Comparison of ENCODE assay signal across 9 cellular contexts in the genomic region with DNA sequence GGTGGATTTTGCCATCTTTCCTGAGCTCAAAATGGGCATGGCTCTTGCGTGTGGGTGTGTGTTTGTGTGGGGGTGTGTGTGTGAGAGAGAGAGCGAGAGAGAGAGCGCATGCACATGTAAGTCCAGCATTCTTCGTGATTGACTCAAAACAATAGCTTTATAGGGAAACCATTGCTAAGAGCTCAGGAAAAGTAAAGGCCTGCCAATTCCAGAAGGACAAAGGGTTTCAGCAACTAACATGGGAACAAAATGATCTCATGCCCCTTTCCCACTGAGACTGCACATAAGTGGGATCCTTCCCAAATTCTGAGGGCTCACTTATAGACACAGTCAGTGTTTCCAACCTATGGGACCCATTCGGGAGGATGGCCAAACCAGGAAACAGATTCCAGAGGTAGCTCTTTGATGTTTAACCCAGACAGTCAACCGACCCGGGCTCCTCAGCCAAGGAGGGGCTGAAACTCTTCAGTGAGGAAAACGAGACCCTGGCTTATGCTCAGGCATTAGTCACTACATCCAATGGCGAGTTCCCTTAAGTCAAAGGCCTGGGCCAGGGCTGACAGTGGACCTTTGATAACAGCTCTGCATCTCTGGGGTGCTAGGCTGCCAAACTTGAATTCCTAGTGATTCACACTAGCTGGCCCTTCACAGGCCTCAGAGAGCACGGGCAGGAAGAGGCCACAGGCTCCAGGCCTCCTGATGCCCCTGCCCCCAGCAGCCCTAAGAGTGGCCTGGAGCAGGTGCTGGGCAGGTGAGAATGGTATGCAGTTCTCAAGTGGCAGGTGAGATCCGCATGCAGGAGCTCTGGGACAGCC.
DNase-seq lines count a peak whose midpoint lies in the region; ATAC-seq, FAIRE-seq and TF ChIP-seq lines count a peak whose summit lies in the region.
"Had no signal": no experiment of that assay in that cellular context is flagged by ENCODE, and none has a peak within 500 bp of the region (broad histone marks: within the 10 kb centered on the region; RNA-seq: fewer than 3 reads in every experiment).

No MANE protein-coding gene starts in this region.

- no peaks in the 10 kb centered on the region for H3K27me3 ChIP-seq in lower lobe of right lung (ENCODE audit: low read depth)
- H3K27me3 ChIP-seq in thoracic aorta (replicated peaks; ENCODE audit: insufficient read depth): no peaks in the 10 kb centered on the region

- FAIRE-seq in GM12891 (lab: Jason Lieb, UNC): no peak

- no peaks in the 10 kb centered on the region for H3K9me3 ChIP-seq in lower lobe of right lung
- H3K9me3 ChIP-seq in thoracic aorta: no peaks in the 10 kb centered on the region

- TF ChIP-seq POLR2A in GM12891 (IDR thresholded peaks at IDR 0.05; ENCODE audit: low read depth, low read length): no peak

- peak overlapping the region; percentile 70 to 92 for H3K27ac ChIP-seq in coronary artery
- peak overlapping the region; percentile 33 for H3K27ac ChIP-seq in lower lobe of right lung
- H3K27ac ChIP-seq in thoracic aorta: peak overlapping the region; percentile 88 to 99

- no peaks in the 10 kb centered on the region for H3K36me3 ChIP-seq in lower lobe of right lung
- no peaks in the 10 kb centered on the region for H3K36me3 ChIP-seq in thoracic aorta

- peaks cover 19% of the 10 kb centered on the region for H3K4me1 ChIP-seq in lower lobe of right lung
- H3K4me1 ChIP-seq in thoracic aorta (ENCODE audit: control insufficient read depth in 1 of 2, low read depth in 2 of 2): peaks cover 50 to 97% of the 10 kb centered on the region in 2 donors

- H3K4me3 ChIP-seq in coronary artery (peak overlapping the region; percentile 25), lower lobe of right lung (no peak overlapping the region), thoracic aorta (peak overlapping the region; percentile 43)

- intact Hi-C loops in lower lobe of right lung (cut with DNase I): no loop called here

- ATAC-seq in lower lobe of right lung (peak; percentile 75 to 83), thoracic aorta (ENCODE audit: insufficient number of reproducible peaks, low FRiP score, low read depth) (peak; percentile 82)

- TF ChIP-seq CTCF in coronary artery (IDR thresholded peaks at IDR 0.05) (no peak), lower lobe of right lung (IDR thresholded peaks at IDR 0.05) (no peak), thoracic aorta (IDR thresholded peaks at IDR 0.05) (no peak)

- DNase-seq in HK-2 (ENCODE audit: unreplicated experiment) (peak; percentile 6), coronary artery (ENCODE audit: low spot score) (no peak), lower lobe of right lung (no peak), thoracic aorta (ENCODE audit: low spot score) (peak; percentile 60), RPMI8226 (no peak), NCI-H82 treated with DMSO at 0.1 percent for 48 hours (lab: John Stamatoyannopoulos, UW; ENCODE audit: unreplicated experiment) (no peak), GM12891 (ENCODE audit: insufficient read length, low spot score) (no peak)
- DNase-seq in activated effector memory CD4-positive, alpha-beta T cell treated with anti-CD3 and anti-CD28 coated beads, Interleukin-2, amount 50 U/mL, for 16 hours: no peak
- DNase-seq: stimulated activated CD4-positive, alpha-beta T cell treated with anti-CD3 and anti-CD28 coated beads, Interleukin-4, amount 100 ng/mL, for 4 hours had no signal

TF ChIP-seq in GM12891, 5 proteins besides CTCF, POLR2A, EP300 and RAD21:
- TF ChIP-seq POLR2AphosphoS5 (IDR thresholded peaks at IDR 0.05; ENCODE audit: low read depth, low read length) (no peak), PAX5 (IDR thresholded peaks at IDR 0.05; ENCODE audit: insufficient read depth, low read length, severe bottlenecking) (no peak), TAF1 (IDR thresholded peaks at IDR 0.05; ENCODE audit: low read depth, low read length) (no peak), POU2F2 (IDR thresholded peaks at IDR 0.05; ENCODE audit: low read depth, low read length) (no peak), SPI1 (IDR thresholded peaks at IDR 0.05; ENCODE audit: low read depth, low read length) (no peak)

Comparison
In these comparisons a context has a peak if more than half of its experiments do, and no peak if none do; other contexts are left out.
1. DNase-seq: peak in HK-2 (single experiment) and thoracic aorta (single experiment); none in coronary artery (single experiment), lower lobe of right lung (single experiment), RPMI8226 (single experiment), NCI-H82 treated with DMSO at 0.1 percent for 48 hours (single experiment), activated effector memory CD4-positive, alpha-beta T cell treated with anti-CD3 and anti-CD28 coated beads, Interleukin-2, amount 50 U/mL, for 16 hours (single experiment) and GM12891 (single experiment).
2. H3K27ac ChIP-seq: peak in every context shown above with its lines; median percentile 94 in thoracic aorta; 81 in coronary artery; 33 in lower lobe of right lung.